Comparison of ENCODE assay signal across 15 cellular contexts in genomic region chr9:71725590-71726338, GRCh38. TPM values are rescaled to one million over a fixed set of nuclear protein-coding genes. Genes with fewer than 3 reads are reported as not detected.
DNase-seq lines count a peak whose midpoint lies in the region; ATAC-seq, FAIRE-seq and TF ChIP-seq lines count a peak whose summit lies in the region.
"Had no signal": no experiment of that assay in that cellular context is flagged by ENCODE, and none has a peak within 500 bp of the region (broad histone marks: within the 10 kb centered on the region; RNA-seq: fewer than 3 reads in every experiment).

No MANE protein-coding gene starts in this region.

- dilution Hi-C loops in endothelial cell of umbilical vein (cut with MboI; ENCODE audit: extremely low pct_ligation_motif_present, low sequenced_read_pairs), result no loop called here

- BruUV-seq in endothelial cell of umbilical vein (replicated peaks; lab: Mats Ljungman, UMichigan), result no TSS peak

- peaks cover 4 to 12% (median 8%) of the 10 kb centered on the region in 3 donors for H3K27me3 Mint-ChIP-seq in immature natural killer cell (ENCODE audit: low read depth in 3 of 3)
- no peaks in the 10 kb centered on the region for H3K27me3 Mint-ChIP-seq in activated T-cell treated with anti-CD3 and anti-CD28 coated beads, Interleukin-2, amount 50 U/mL, for 4 hours (ENCODE audit: low read depth)
- H3K27me3 Mint-ChIP-seq: activated naive CD8-positive, alpha-beta T cell treated with anti-CD3 and anti-CD28 coated beads, Interleukin-2, amount 50 U/mL, for 24 hours; memory B cell had no signal

- TF ChIP-seq POLR2A in endothelial cell of umbilical vein (IDR thresholded peaks at IDR 0.05; ENCODE audit: low read depth, low read length) (no peak), GM12891 (IDR thresholded peaks at IDR 0.05; ENCODE audit: low read depth, low read length) (no peak)

- H3K27me3 ChIP-seq in endothelial cell of umbilical vein (ENCODE audit: control insufficient read depth in 2 of 2, insufficient read depth in 2 of 2, low read length in 2 of 2), result no peaks in the 10 kb centered on the region
- H3K27me3 ChIP-seq: stomach had no signal

- H3K79me2 ChIP-seq in endothelial cell of umbilical vein (ENCODE audit: control insufficient read depth, insufficient read depth, low read length), result no peaks in the 10 kb centered on the region

- CTCF ChIA-PET in endothelial cell of umbilical vein (lab: Charles Lee), result interaction anchor here (1.3 kb wide), 1 partner anchor 9 kb away, joined by 3 read pairs; no protein-coding TSS in a partner anchor

- no peak overlapping the region for H3K27ac ChIP-seq in endothelial cell of umbilical vein (ENCODE audit: insufficient read depth, low read depth, low read length)
- H3K27ac ChIP-seq: skin epidermis, stomach had no signal

- TF ChIP-seq CTCF in endothelial cell of umbilical vein (IDR thresholded peaks at IDR 0.05; ENCODE audit: extremely low read depth in 1 of 2, insufficient read depth in 1 of 2, low read depth in 1 of 2, low read length in 2 of 2), result no peak

- ATAC-seq in HG03045 (IDR thresholded peaks at IDR 0.05; ENCODE audit: unreplicated experiment), result no peak
- no peak for ATAC-seq in activated T-cell treated with anti-CD3 and anti-CD28 coated beads, Interleukin-2, amount 50 U/mL, for 4 hours
- ATAC-seq: activated naive CD8-positive, alpha-beta T cell treated with anti-CD3 and anti-CD28 coated beads, Interleukin-2, amount 50 U/mL, for 24 hours had no signal

- no peaks in the 10 kb centered on the region for H3K9me3 Mint-ChIP-seq in immature natural killer cell
- H3K9me3 Mint-ChIP-seq in activated T-cell treated with anti-CD3 and anti-CD28 coated beads, Interleukin-2, amount 50 U/mL, for 4 hours, result no peaks in the 10 kb centered on the region
- H3K9me3 Mint-ChIP-seq: activated naive CD8-positive, alpha-beta T cell treated with anti-CD3 and anti-CD28 coated beads, Interleukin-2, amount 50 U/mL, for 24 hours; memory B cell had no signal

- H3K4me3 ChIP-seq in endothelial cell of umbilical vein (replicated peaks in 1 of 3; ENCODE audit: insufficient read depth in 1 of 3, low read depth in 1 of 3, low read length in 3 of 3), result no peak overlapping the region
- H3K4me3 ChIP-seq: skin epidermis, stomach had no signal

- peaks cover 4 to 7% of the 10 kb centered on the region in 2 experiments for H3K36me3 ChIP-seq in endothelial cell of umbilical vein (ENCODE audit: control insufficient read depth in 2 of 2, extremely low read depth in 1 of 2, insufficient read depth in 2 of 2, low read length in 2 of 2)

- no peaks in the 10 kb centered on the region for H3K9me3 ChIP-seq in endothelial cell of umbilical vein (replicated peaks; ENCODE audit: control insufficient read depth, insufficient read depth, low read length)
- H3K9me3 ChIP-seq: stomach had no signal

- no peak overlapping the region for H3K4me3 Mint-ChIP-seq in immature natural killer cell
- H3K4me3 Mint-ChIP-seq in activated T-cell treated with anti-CD3 and anti-CD28 coated beads, Interleukin-2, amount 50 U/mL, for 4 hours, result no peak overlapping the region
- H3K4me3 Mint-ChIP-seq: activated naive CD8-positive, alpha-beta T cell treated with anti-CD3 and anti-CD28 coated beads, Interleukin-2, amount 50 U/mL, for 24 hours; memory B cell had no signal

- FAIRE-seq in endothelial cell of umbilical vein (lab: Jason Lieb, UNC), result peak; percentile 80
- no peak for FAIRE-seq in GM12891 (lab: Jason Lieb, UNC)

- POLR2A ChIA-PET in endothelial cell of umbilical vein (lab: Charles Lee), result no interaction called here

- no peaks in the 10 kb centered on the region for H3K4me1 Mint-ChIP-seq in immature natural killer cell
- no peaks in the 10 kb centered on the region for H3K4me1 Mint-ChIP-seq in activated T-cell treated with anti-CD3 and anti-CD28 coated beads, Interleukin-2, amount 50 U/mL, for 4 hours (ENCODE audit: low read depth)
- H3K4me1 Mint-ChIP-seq: memory B cell had no signal

- H3K4me2 ChIP-seq in endothelial cell of umbilical vein (ENCODE audit: insufficient read depth, low read length), result no peak overlapping the region

- H3K9ac ChIP-seq in endothelial cell of umbilical vein (replicated peaks; ENCODE audit: extremely low read depth, insufficient read depth, low read length), result no peak overlapping the region

- no peaks in the 10 kb centered on the region for H3K9me1 ChIP-seq in endothelial cell of umbilical vein (replicated peaks; ENCODE audit: control insufficient read depth, extremely low read depth, insufficient read depth, low read length)

- DNase-seq in EH (ENCODE audit: low read depth) (peak; percentile 92), NCI-H748 (lab: John Stamatoyannopoulos, UW; ENCODE audit: unreplicated experiment) (peak; percentile 50), endothelial cell of umbilical vein (ENCODE audit: low read depth, low spot score) (peak; percentile 46), myocyte (ENCODE audit: low read depth) (peak; percentile 29), immature natural killer cell (no peak), GM12891 (ENCODE audit: insufficient read length, low spot score) (no peak)
- DNase-seq in activated T-cell treated with anti-CD3 and anti-CD28 coated beads, Interleukin-2, amount 50 U/mL, for 4 hours, result no peak
- DNase-seq: activated CD4-positive, alpha-beta T cell treated with anti-CD3 and anti-CD28 coated beads, Interleukin-2, amount 50 U/mL, for 48 hours; activated naive CD8-positive, alpha-beta T cell treated with anti-CD3 and anti-CD28 coated beads, Interleukin-2, amount 50 U/mL, for 24 hours; Karpas-422; Right ventricle myocardium superior; stomach had no signal

- no peaks in the 10 kb centered on the region for H4K20me1 ChIP-seq in endothelial cell of umbilical vein (replicated peaks; ENCODE audit: control insufficient read depth, extremely low read depth, insufficient read depth, low read length)

- intact Hi-C loops in endothelial cell of umbilical vein (cut with micrococcal nuclease), result no loop called here

- peaks cover 9% of the 10 kb centered on the region for H3K4me1 ChIP-seq in endothelial cell of umbilical vein (ENCODE audit: control insufficient read depth, extremely low read depth, insufficient read depth, low read length)

- H3K27ac Mint-ChIP-seq in immature natural killer cell, result peak overlapping the region in 1 of 6 donors; percentile 29
- H3K27ac Mint-ChIP-seq: activated naive CD8-positive, alpha-beta T cell treated with anti-CD3 and anti-CD28 coated beads, Interleukin-2, amount 50 U/mL, for 24 hours; memory B cell had no signal

- H3K36me3 Mint-ChIP-seq in immature natural killer cell, result peaks cover 36 to 56% (median 41%) of the 10 kb centered on the region in 3 donors
- peaks cover 44% of the 10 kb centered on the region for H3K36me3 Mint-ChIP-seq in activated T-cell treated with anti-CD3 and anti-CD28 coated beads, Interleukin-2, amount 50 U/mL, for 4 hours (ENCODE audit: insufficient read depth)

- H2AFZ ChIP-seq in endothelial cell of umbilical vein (ENCODE audit: low read depth, low read length), result no peak overlapping the region

TF ChIP-seq in endothelial cell of umbilical vein, 7 proteins besides CTCF, POLR2A, EP300 and RAD21:
- no peak for TF ChIP-seq GATA2 (IDR thresholded peaks at IDR 0.05; ENCODE audit: insufficient read depth, insufficient read length, low read depth, low read length)
- no peak for TF ChIP-seq JUN (IDR thresholded peaks at IDR 0.05; ENCODE audit: borderline replicate concordance, insufficient read depth, insufficient read length, low read depth)
- no peak for TF ChIP-seq EZH2 (IDR thresholded peaks at IDR 0.05; ENCODE audit: borderline replicate concordance, low read depth, low read length, severe bottlenecking)
- no peak for TF ChIP-seq MAX (IDR thresholded peaks at IDR 0.05; ENCODE audit: insufficient read depth, insufficient read length)
- no peak for TF ChIP-seq MYC (IDR thresholded peaks at IDR 0.05; ENCODE audit: low read depth, low read length)
- TF ChIP-seq POLR2AphosphoS5 (IDR thresholded peaks at IDR 0.05; ENCODE audit: insufficient read depth, low read depth, low read length), result no peak
- TF ChIP-seq FOS (IDR thresholded peaks at IDR 0.05; ENCODE audit: borderline replicate concordance, insufficient read depth, low read length), result peak; percentile 57
TF ChIP-seq in endothelial cell of umbilical vein: peak in this region for 1.

TF ChIP-seq in GM12891, 5 proteins besides CTCF, POLR2A, EP300 and RAD21:
- no peak for TF ChIP-seq POU2F2 (IDR thresholded peaks at IDR 0.05; ENCODE audit: low read depth, low read length)
- no peak for TF ChIP-seq POLR2AphosphoS5 (IDR thresholded peaks at IDR 0.05; ENCODE audit: low read depth, low read length)
- no peak for TF ChIP-seq SPI1 (IDR thresholded peaks at IDR 0.05; ENCODE audit: low read depth, low read length)
- no peak for TF ChIP-seq TAF1 (IDR thresholded peaks at IDR 0.05; ENCODE audit: low read depth, low read length)
- TF ChIP-seq PAX5 (IDR thresholded peaks at IDR 0.05; ENCODE audit: insufficient read depth, low read length, severe bottlenecking), result no peak

RNA-seq across cellular contexts. Expression of gene CEMIP2, which starts 42.5 kb away (rescaled TPM):
- total RNA-seq in endothelial cell of umbilical vein (44.3 and 47.5 TPM in 2 replicates), myocyte (17.1 and 30.5 TPM in 2 replicates)
- polyA plus RNA-seq in endothelial cell of umbilical vein (41.6 and 53.8 TPM in 2 replicates), immature natural killer cell (10 to 100 TPM; 16.9 to 32.7 (median 21.8) TPM)
- polyA plus RNA-seq in endothelial cell of umbilical vein (2011; cell fraction: cytosol; rRNA removed), result 38.6 and 44.3 TPM in 2 replicates
- 53.3 and 65.5 TPM in 2 replicates for polyA plus RNA-seq in endothelial cell of umbilical vein (2011; cell fraction: nucleus; rRNA removed)
- 49.7 and 51.9 TPM in 2 replicates for polyA plus RNA-seq in endothelial cell of umbilical vein (2012)
- 180 and 219 TPM in 2 replicates for polyA minus RNA-seq in endothelial cell of umbilical vein
- polyA minus RNA-seq in endothelial cell of umbilical vein (2011; cell fraction: cytosol; rRNA and poly(A)+ RNA removed), result 17.1 TPM
- 127 and 203 TPM in 2 replicates for polyA minus RNA-seq in endothelial cell of umbilical vein (2011; cell fraction: nucleus; rRNA and poly(A)+ RNA removed)
- 31.7 TPM for polyA plus RNA-seq in myocyte (2012)
- total RNA-seq in activated T-cell treated with anti-CD3 and anti-CD28 coated beads, Interleukin-2, amount 50 U/mL, for 4 hours, result 10 to 100 TPM; 51.1 to 71.9 (median 66.2) TPM
- polyA plus RNA-seq in GM12891 (2012; ENCODE audit: low read depth, missing spikeins), result 0.24 TPM

Comparison
In these comparisons a context has a peak if more than half of its experiments do, and no peak if none do; other contexts are left out.
1. DNase-seq: peak in EH (single experiment), NCI-H748 (single experiment), endothelial cell of umbilical vein (single experiment) and myocyte (single experiment); none in immature natural killer cell (0 of 3), activated T-cell treated with anti-CD3 and anti-CD28 coated beads, Interleukin-2, amount 50 U/mL, for 4 hours (single experiment) and GM12891 (single experiment).